9 cellular contexts compared by ENCODE assay signal in genomic region chr14:29802211-29802610, GRCh38.
"Had no signal": no experiment of that assay in that cellular context is flagged by ENCODE, and none has a peak within 500 bp of the region (broad histone marks: within the 10 kb centered on the region; RNA-seq: fewer than 3 reads in every experiment).

No MANE protein-coding gene starts in this region.

- H3K4me3 ChIP-seq: GM23248, HAP-1 had no signal

- H3K36me3 ChIP-seq: HAP-1 had no signal

- H3K27ac ChIP-seq: GM23248, HL-60, KMS-11 had no signal

- DNase-seq: GM23248, GOT3, H7, KBM-7 had no signal

- H2AFZ ChIP-seq: GM23248 had no signal

- ATAC-seq: HCT116, HepG2 had no signal

- H3K4me2 ChIP-seq: KMS-11 had no signal

- H3K9ac ChIP-seq: GM23248, KMS-11 had no signal

- H3K9me3 ChIP-seq: HAP-1 had no signal
